8 cellular contexts compared by ENCODE assay signal in genomic region chr3:9808345-9809037, GRCh38. TPM values are rescaled to one million over a fixed set of nuclear protein-coding genes. Genes with fewer than 3 reads are reported as not detected.
A peak's percentile ranks its signal among the peaks of the same experiment; 100 is the strongest.
DNase-seq lines count a peak whose midpoint lies in the region; ATAC-seq, FAIRE-seq and TF ChIP-seq lines count a peak whose summit lies in the region.

No MANE protein-coding gene starts in this region.

- H4K20me1 ChIP-seq in DOHH2 (ENCODE audit: control insufficient read depth, insufficient read depth, low read depth, low read length), result no peaks in the 10 kb centered on the region

- TF ChIP-seq EP300 in tibial nerve (IDR thresholded peaks at IDR 0.05), result no peak

- DNase-seq in LHCN-M2 (ENCODE audit: low read depth), result peak; percentile 77
- peak; percentile 22 for DNase-seq in UCSD-AML1 (lab: John Stamatoyannopoulos, UW; ENCODE audit: unreplicated experiment)
- DNase-seq in bronchial epithelial cell (ENCODE audit: low read depth), result peak; percentile 62
- no peak for DNase-seq in tibial nerve (ENCODE audit: low spot score in 2 of 2)

- peaks cover 29% of the 10 kb centered on the region for H3K4me1 ChIP-seq in DOHH2 (ENCODE audit: control insufficient read depth, low read length)
- H3K4me1 ChIP-seq in mesodermal cell (ENCODE audit: control insufficient read depth, insufficient read depth, low read length, poor library complexity, severe bottlenecking), result peaks cover 11% of the 10 kb centered on the region
- peaks cover 0 to 22% (median 15%) of the 10 kb centered on the region in 4 donors for H3K4me1 ChIP-seq in tibial nerve

- no peaks in the 10 kb centered on the region for H3K79me2 ChIP-seq in DOHH2 (ENCODE audit: control insufficient read depth, low read length)

- H3K4me3 ChIP-seq in DOHH2 (ENCODE audit: low read length) (peak overlapping the region; percentile 80), bronchial epithelial cell (ENCODE audit: low read depth, low read length) (no peak overlapping the region), mesodermal cell (ENCODE audit: extremely low read depth, insufficient read depth, low read length, poor library complexity, severe bottlenecking) (no peak overlapping the region), tibial nerve (no peak overlapping the region)

- 81 to 93% methylated on average over 4 to 6 of the region's 7 CpGs for WGBS in mesodermal cell (ENCODE audit: insufficient coverage in 2 of 2), 2 experiments
- WGBS in tibial nerve, 2 donors, result 61 to 75% methylated on average over 7 of the region's 7 CpGs

- ATAC-seq in GM21381 (IDR thresholded peaks at IDR 0.05; ENCODE audit: unreplicated experiment) (peak; percentile 50), GM21717 (IDR thresholded peaks at IDR 0.05; ENCODE audit: unreplicated experiment) (no peak)

- no peak for TF ChIP-seq POLR2A in tibial nerve (IDR thresholded peaks at IDR 0.05)

- peak overlapping the region; percentile 65 for H3K27ac ChIP-seq in DOHH2 (ENCODE audit: low read depth, low read length)
- H3K27ac ChIP-seq in mesodermal cell (ENCODE audit: low read depth, low read length, severe bottlenecking), result peak overlapping the region; percentile 81
- peak overlapping the region; percentile 90 to 99 (median 95) for H3K27ac ChIP-seq in tibial nerve

- H3K36me3 ChIP-seq in DOHH2 (ENCODE audit: control insufficient read depth, low read length) (peaks cover 70% of the 10 kb centered on the region), bronchial epithelial cell (ENCODE audit: control insufficient read depth, insufficient read depth, low read length) (peaks cover 21% of the 10 kb centered on the region), mesodermal cell (ENCODE audit: control insufficient read depth, insufficient read depth, low read length) (peaks cover 54% of the 10 kb centered on the region), tibial nerve (peaks cover 2 to 47% (median 28%) of the 10 kb centered on the region in 3 donors)

- TF ChIP-seq CTCF in DOHH2 (IDR thresholded peaks at IDR 0.05; ENCODE audit: low read depth, low read length, poor library complexity, severe bottlenecking) (peak; percentile 53), bronchial epithelial cell (IDR thresholded peaks at IDR 0.05; ENCODE audit: insufficient read depth, low read length, severe bottlenecking) (peak; percentile 22), tibial nerve (IDR thresholded peaks at IDR 0.05) (no peak)

- H3K9me3 ChIP-seq in DOHH2 (ENCODE audit: control insufficient read depth, insufficient read depth, low read length) (no peaks in the 10 kb centered on the region), mesodermal cell (ENCODE audit: control insufficient read depth, low read length) (no peaks in the 10 kb centered on the region), tibial nerve (no peaks in the 10 kb centered on the region)

- H3K27me3 ChIP-seq in DOHH2 (ENCODE audit: control insufficient read depth, low read length), result no peaks in the 10 kb centered on the region
- no peaks in the 10 kb centered on the region for H3K27me3 ChIP-seq in bronchial epithelial cell (ENCODE audit: control insufficient read depth, insufficient read depth, low read length)
- no peaks in the 10 kb centered on the region for H3K27me3 ChIP-seq in tibial nerve

- FAIRE-seq in bronchial epithelial cell (lab: Jason Lieb, UNC), result no peak

- peak overlapping the region; percentile 96 for H3K4me2 ChIP-seq in DOHH2 (ENCODE audit: low read length)

- H3F3A ChIP-seq in DOHH2 (ENCODE audit: control insufficient read depth, insufficient read depth), result peaks cover 25% of the 10 kb centered on the region

- H3K9me2 ChIP-seq in DOHH2 (replicated peaks; ENCODE audit: control insufficient read depth, low read length), result no peaks in the 10 kb centered on the region

RNA-seq across cellular contexts. Expression of gene TTLL3, which starts 1.6 kb away (rescaled TPM):
- total RNA-seq in LHCN-M2 (2014; rRNA removed) (15.4 and 17.3 TPM in 2 replicates), bronchial epithelial cell (11.3 and 17.3 TPM in 2 replicates), tibial nerve (100 to 1,000 TPM in 3 of 4 donors, 10 to 100 TPM in 1; 58.2 to 173 (median 120) TPM)
- 10.6 TPM for polyA plus RNA-seq in LHCN-M2 (2012)
- polyA plus RNA-seq in mesodermal cell (2013, experiment 1 of 2), result 29.2 TPM
- polyA plus RNA-seq in mesodermal cell (2013, experiment 2 of 2), result 26.3 TPM

RNA-seq across cellular contexts. Expression of gene ARPC4, which starts 15.6 kb away (rescaled TPM):
- total RNA-seq in LHCN-M2 (2014; rRNA removed) (310 and 367 TPM in 2 replicates), bronchial epithelial cell (192 and 204 TPM in 2 replicates), tibial nerve (100 to 1,000 TPM in 2 of 4 donors, 10 to 100 TPM in 2; 96.3 to 169 (median 125) TPM)
- 277 TPM for polyA plus RNA-seq in LHCN-M2 (2012)
- 125 TPM for polyA plus RNA-seq in mesodermal cell (2013, experiment 1 of 2)
- polyA plus RNA-seq in mesodermal cell (2013, experiment 2 of 2), result 108 TPM

RNA-seq across cellular contexts. Expression of gene TADA3, which starts 16.2 kb away (rescaled TPM):
- total RNA-seq in LHCN-M2 (2014; rRNA removed), result 140 and 147 TPM in 2 replicates
- 104 TPM for polyA plus RNA-seq in LHCN-M2 (2012)
- 46.9 and 78.5 TPM in 2 replicates for total RNA-seq in bronchial epithelial cell
- polyA plus RNA-seq in mesodermal cell (2013, experiment 1 of 2), result 86.4 TPM
- 69.4 TPM for polyA plus RNA-seq in mesodermal cell (2013, experiment 2 of 2)
- total RNA-seq in tibial nerve, result 10 to 100 TPM; 56.1 to 69.0 (median 65.4) TPM

RNA-seq across cellular contexts. Expression of gene RPUSD3, which starts 35.3 kb away (rescaled TPM):
- total RNA-seq in LHCN-M2 (2014; rRNA removed), result 48.0 and 60.2 TPM in 2 replicates
- polyA plus RNA-seq in LHCN-M2 (2012), result 38.1 TPM
- 34.5 and 36.2 TPM in 2 replicates for total RNA-seq in bronchial epithelial cell
- 64.8 TPM for polyA plus RNA-seq in mesodermal cell (2013, experiment 1 of 2)
- polyA plus RNA-seq in mesodermal cell (2013, experiment 2 of 2), result 52.7 TPM
- 10 to 100 TPM; 37.1 to 69.7 (median 52.2) TPM for total RNA-seq in tibial nerve

RNA-seq across cellular contexts. Expression of gene CAMK1, which starts 38.7 kb away (rescaled TPM):
- 27.6 and 31.2 TPM in 2 replicates for total RNA-seq in LHCN-M2 (2014; rRNA removed)
- 23.4 TPM for polyA plus RNA-seq in LHCN-M2 (2012)
- 18.2 and 36.4 TPM in 2 replicates for total RNA-seq in bronchial epithelial cell
- polyA plus RNA-seq in mesodermal cell (2013, experiment 1 of 2), result 14.9 TPM
- 11.6 TPM for polyA plus RNA-seq in mesodermal cell (2013, experiment 2 of 2)
- total RNA-seq in tibial nerve, result 10 to 100 TPM; 60.3 to 94.8 (median 72.2) TPM

Comparison
In these comparisons a context has a peak if more than half of its experiments do, and no peak if none do; other contexts are left out.
1. CTCF ChIP-seq: peak in DOHH2 (single experiment) and bronchial epithelial cell (single experiment); none in tibial nerve (0 of 5).
2. DNase-seq: peak in LHCN-M2 (single experiment), UCSD-AML1 (single experiment) and bronchial epithelial cell (single experiment); none in tibial nerve (0 of 2).
3. Peak in every context shown above with its lines, with median percentiles within 50 percentile points of each other: H3K27ac ChIP-seq.